ENCODE assay signal across 10 cellular contexts in genomic region chr7:73614937-73615336, GRCh38. TPM values are rescaled to one million over a fixed set of nuclear protein-coding genes. Genes with fewer than 3 reads are reported as not detected.
"Had no signal": no experiment of that assay in that cellular context is flagged by ENCODE, and none has a peak within 500 bp of the region (broad histone marks: within the 10 kb centered on the region; RNA-seq: fewer than 3 reads in every experiment).

No MANE protein-coding gene starts in this region.

RNA-seq across cellular contexts. Expression of gene MLXIPL, which starts 9.4 kb away (rescaled TPM):
- total RNA-seq: activated B cell treated with CpG ODN at 0.5 μM for 24 hours; activated CD4-positive, alpha-beta memory T cell treated with anti-CD3 and anti-CD28 coated beads for 36 hours; activated CD4-positive, alpha-beta T cell treated with anti-CD3 and anti-CD28 coated beads, Interleukin-2, amount 10 ng/mL, durations not matched to agents 24 days and 14 days; activated CD8-positive, alpha-beta memory T cell treated with anti-CD3 and anti-CD28 coated beads for 36 hours; activated CD8-positive, alpha-beta T cell treated with anti-CD3 and anti-CD28 coated beads for 36 hours; activated naive CD4-positive, alpha-beta T cell treated with anti-CD3 and anti-CD28 coated beads, Interleukin-2, amount 50 U/mL, for 72 hours; activated naive CD8-positive, alpha-beta T cell treated with anti-CD3 and anti-CD28 coated beads for 36 hours; activated T-helper 1 cell treated with anti-CD3 and anti-CD28 coated beads, Interleukin-12 subunit alpha, Interleukin-12 subunit beta, Interleukin-2, Interleukin-4 antibody, amounts not matched to agents 30 ng/mL and 10 ng/mL and 1 ng/mL, durations not matched to agents 14 hours and 24 hours and 36 hours; activated T-helper 17 cell treated with anti-CD3 and anti-CD28 coated beads, Interleukin-2, amount 50 U/mL, for 72 hours had no signal

RNA-seq across cellular contexts. Expression of gene VPS37D, which starts 52.7 kb away (rescaled TPM):
- total RNA-seq: activated naive CD4-positive, alpha-beta T cell treated with anti-CD3 and anti-CD28 coated beads for 36 hours had no signal
